12 cellular contexts compared by ENCODE assay signal in the genomic region with DNA sequence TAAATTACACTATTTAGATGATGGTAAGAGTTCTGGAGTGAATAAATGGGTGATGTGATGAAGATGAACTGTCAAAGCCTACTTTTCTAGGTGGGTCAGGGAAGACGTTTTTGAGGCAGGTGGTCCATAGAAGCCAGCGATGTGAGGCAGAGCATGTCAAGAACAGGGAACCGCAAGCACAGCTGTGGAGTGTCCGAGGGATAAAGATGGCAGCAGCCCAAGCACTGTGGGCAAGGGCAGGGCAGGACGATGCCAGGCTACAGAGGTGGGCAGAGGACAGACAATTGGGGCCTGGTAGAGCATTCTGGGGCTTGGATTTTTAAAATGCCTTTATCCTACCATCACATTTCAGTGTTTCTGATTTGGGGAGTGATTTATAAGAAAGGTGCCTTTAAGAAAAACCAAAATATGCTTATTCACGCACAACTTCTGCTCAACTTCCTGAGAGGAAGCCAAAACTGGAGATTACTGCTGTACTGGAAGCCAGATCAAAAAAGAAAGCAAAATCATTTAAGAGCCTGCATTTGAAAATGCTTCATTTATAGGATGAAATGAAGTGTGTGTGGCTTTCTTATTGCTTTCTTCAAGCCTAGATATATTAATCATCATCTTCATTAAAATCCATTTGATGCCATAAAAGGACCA.
DNase-seq lines count a peak whose midpoint lies in the region; ATAC-seq lines count a peak whose summit lies in the region.
"Had no signal": no experiment of that assay in that cellular context is flagged by ENCODE, and none has a peak within 500 bp of the region (broad histone marks: within the 10 kb centered on the region; RNA-seq: fewer than 3 reads in every experiment).

No MANE protein-coding gene starts in this region.

- no peak overlapping the region for H3K27ac ChIP-seq in effector memory CD4-positive, alpha-beta T cell (ENCODE audit: insufficient read depth, low read length, poor library complexity, severe bottlenecking)
- H3K27ac ChIP-seq in CD8-positive, alpha-beta memory T cell (ENCODE audit: low read depth, low read length): no peak overlapping the region

- H3K36me3 Mint-ChIP-seq in T-helper 17 cell (ENCODE audit: low read depth) (no peaks in the 10 kb centered on the region), immature natural killer cell (no peaks in the 10 kb centered on the region)
- H3K36me3 Mint-ChIP-seq in CD8-positive, alpha-beta memory T cell: no peaks in the 10 kb centered on the region
- H3K36me3 Mint-ChIP-seq: CD8-positive, alpha-beta T cell had no signal

- H3K36me3 ChIP-seq in effector memory CD4-positive, alpha-beta T cell (ENCODE audit: control insufficient read depth, insufficient read depth, low read length): no peaks in the 10 kb centered on the region
- H3K36me3 ChIP-seq in CD8-positive, alpha-beta memory T cell (ENCODE audit: insufficient read depth, low read length): no peaks in the 10 kb centered on the region

- ATAC-seq in GM18868 (IDR thresholded peaks at IDR 0.05; ENCODE audit: unreplicated experiment) (peak; percentile 23), T-helper 17 cell (no peak), HG03571 (IDR thresholded peaks at IDR 0.05; ENCODE audit: unreplicated experiment) (no peak)
- ATAC-seq: CD8-positive, alpha-beta T cell; left colon had no signal

- H3K27me3 ChIP-seq in effector memory CD4-positive, alpha-beta T cell (replicated peaks; ENCODE audit: control insufficient read depth, insufficient read depth, low read length, poor library complexity, severe bottlenecking): no peaks in the 10 kb centered on the region
- no peaks in the 10 kb centered on the region for H3K27me3 ChIP-seq in CD8-positive, alpha-beta memory T cell (ENCODE audit: insufficient read depth, low read length, poor library complexity, severe bottlenecking)

- H3K27ac Mint-ChIP-seq in T-helper 17 cell (peak overlapping the region; percentile 81), immature natural killer cell (peak overlapping the region in 1 of 6 donors; percentile 25)
- H3K27ac Mint-ChIP-seq in CD8-positive, alpha-beta memory T cell: peak overlapping the region in 2 of 8 donors; percentile 0 to 51
- H3K27ac Mint-ChIP-seq: CD8-positive, alpha-beta T cell had no signal

- no peaks in the 10 kb centered on the region for H3K4me1 ChIP-seq in effector memory CD4-positive, alpha-beta T cell (ENCODE audit: control insufficient read depth, insufficient read depth, low read length, poor library complexity, severe bottlenecking)
- no peaks in the 10 kb centered on the region for H3K4me1 ChIP-seq in CD8-positive, alpha-beta memory T cell (ENCODE audit: insufficient read depth, low read length)

- H3K4me3 ChIP-seq in effector memory CD4-positive, alpha-beta T cell (ENCODE audit: insufficient read depth, low read depth, low read length, poor library complexity, severe bottlenecking): no peak overlapping the region
- no peak overlapping the region for H3K4me3 ChIP-seq in CD8-positive, alpha-beta memory T cell (ENCODE audit: low read length)

- H3K4me1 Mint-ChIP-seq in T-helper 17 cell: peaks cover 6% of the 10 kb centered on the region
- peaks cover 6 to 10% of the 10 kb centered on the region in 2 donors for H3K4me1 Mint-ChIP-seq in immature natural killer cell
- H3K4me1 Mint-ChIP-seq in CD8-positive, alpha-beta memory T cell: peaks cover 6 to 9% (median 7%) of the 10 kb centered on the region in 3 donors

- DNase-seq in AML-193 (lab: John Stamatoyannopoulos, UW) (peak; percentile 1 to 40), T-helper 17 cell (no peak), immature natural killer cell (no peak), C1 segment of cervical spinal cord (lab: John Stamatoyannopoulos, UW) (no peak)
- DNase-seq in effector memory CD4-positive, alpha-beta T cell: no peak
- no peak for DNase-seq in CD8-positive, alpha-beta memory T cell
- DNase-seq: activated gamma-delta T cell treated with Interleukin-2 at 50 U/mL for 16 hours; CD8-positive, alpha-beta T cell; SHP77 treated with DMSO at 0.1 percent for 48 hours had no signal

- peaks cover 0 to 2% (median 0%) of the 10 kb centered on the region in 6 donors for H3K9me3 Mint-ChIP-seq in immature natural killer cell
- no peaks in the 10 kb centered on the region for H3K9me3 Mint-ChIP-seq in CD8-positive, alpha-beta memory T cell
- H3K9me3 Mint-ChIP-seq: CD8-positive, alpha-beta T cell had no signal

- POLR2A ChIA-PET in CD8-positive, alpha-beta memory T cell (lab: Charles Lee): no interaction called here

- H3K9me3 ChIP-seq in T-helper 17 cell (ENCODE audit: control insufficient read depth, low read length, poor library complexity, severe bottlenecking): no peaks in the 10 kb centered on the region
- H3K9me3 ChIP-seq in effector memory CD4-positive, alpha-beta T cell (ENCODE audit: control insufficient read depth, low read length): no peaks in the 10 kb centered on the region
- no peaks in the 10 kb centered on the region for H3K9me3 ChIP-seq in CD8-positive, alpha-beta memory T cell (ENCODE audit: low read length)

- CTCF ChIA-PET in CD8-positive, alpha-beta memory T cell (lab: Charles Lee): no interaction called here

- peak overlapping the region; percentile 81 for H3K4me3 Mint-ChIP-seq in T-helper 17 cell
- H3K4me3 Mint-ChIP-seq in immature natural killer cell: peak overlapping the region; percentile 8 to 44 (median 14)
- peak overlapping the region in 2 of 7 donors; percentile 7 to 19 for H3K4me3 Mint-ChIP-seq in CD8-positive, alpha-beta memory T cell
- H3K4me3 Mint-ChIP-seq: CD8-positive, alpha-beta T cell had no signal

- H3K27me3 Mint-ChIP-seq in T-helper 17 cell (peaks cover 16% of the 10 kb centered on the region), immature natural killer cell (ENCODE audit: low read depth in 3 of 3) (peaks cover 0 to 2% (median 0%) of the 10 kb centered on the region in 3 donors)
- peaks cover 3 to 12% of the 10 kb centered on the region in 2 donors for H3K27me3 Mint-ChIP-seq in CD8-positive, alpha-beta memory T cell

Comparison
In these comparisons a context has a peak if more than half of its experiments do, and no peak if none do; other contexts are left out.
1. DNase-seq: peak in AML-193 (2 of 2); none in T-helper 17 cell (0 of 3), immature natural killer cell (0 of 3), effector memory CD4-positive, alpha-beta T cell (0 of 3), CD8-positive, alpha-beta memory T cell (0 of 5) and C1 segment of cervical spinal cord (0 of 14).